ENCODE assay signal across 1 cellular context in the genomic region with DNA sequence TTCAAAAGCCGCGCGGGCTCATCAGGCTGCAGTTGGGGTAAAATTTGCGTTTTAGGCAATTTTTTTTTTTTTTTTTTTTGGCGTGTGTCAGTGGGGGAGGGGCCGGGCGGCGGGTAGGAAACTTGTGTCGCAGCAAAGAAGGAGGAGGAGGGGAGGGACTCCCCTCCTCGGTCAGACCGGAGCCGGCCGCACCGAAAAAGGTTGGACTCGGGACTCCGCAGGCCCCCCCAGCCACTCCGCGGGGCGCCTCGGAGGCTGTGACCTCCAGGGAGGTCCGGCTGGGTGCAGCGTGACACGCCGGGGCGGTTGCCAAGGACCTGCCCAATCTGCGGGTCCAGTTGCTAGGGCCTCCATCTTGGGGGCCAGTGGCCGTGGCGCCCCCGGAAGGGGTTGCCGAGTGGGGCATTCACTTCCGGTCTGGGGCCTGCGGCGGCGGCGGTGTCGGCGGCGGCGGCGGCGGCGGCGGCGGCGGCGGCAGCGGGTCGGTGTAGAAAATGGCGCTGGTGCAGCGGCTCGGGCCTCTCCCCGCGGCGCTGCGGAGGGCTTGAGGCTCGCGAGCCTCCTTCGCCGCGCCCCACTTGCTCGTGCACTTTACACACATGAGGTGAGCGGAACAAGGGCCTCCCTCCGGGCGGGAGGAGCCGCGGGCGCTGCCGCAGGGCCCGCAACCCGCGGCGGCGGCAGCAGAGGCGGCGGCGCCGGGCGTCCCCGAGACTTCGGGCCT.
A peak's percentile ranks its signal among the peaks of the same experiment; 100 is the strongest.
TF ChIP-seq lines count a peak whose summit lies in the region.

TSS of gene TNRC6A (plus strand) at position 409 of the 724 bp plus-strand sequence. CDS start at position 600, 191 bp downstream.

TF ChIP-seq in GM12878, 131 proteins besides CTCF, POLR2A, EP300 and RAD21 (continued from another document and continues in another):
- TF ChIP-seq CEBPZ (IDR thresholded peaks at IDR 0.05; ENCODE audit: low read depth, low read length) (no peak), WRNIP1 (IDR thresholded peaks at IDR 0.05; ENCODE audit: borderline replicate concordance, low read depth, low read length) (no peak), SIN3A (IDR thresholded peaks at IDR 0.05; ENCODE audit: low read depth, low read length) (peak; percentile 83; the same call in 1 of the 2 replicates), RFX5 (IDR thresholded peaks at IDR 0.05; ENCODE audit: low read depth, low read length) (no peak), MYC (IDR thresholded peaks at IDR 0.05; ENCODE audit: insufficient read depth, insufficient read length, insufficient replicate concordance, low read length, severe bottlenecking) (no peak), CHD2 (IDR thresholded peaks at IDR 0.05; ENCODE audit: borderline replicate concordance, low read depth, low read length) (peak; percentile 55; the same call in 1 of the 2 replicates), IKZF2 (IDR thresholded peaks at IDR 0.05) (peak in 1 of 2 experiments; percentile 39; a peak in 1 of 4 replicates), SMAD5 (IDR thresholded peaks at IDR 0.05; ENCODE audit: low read depth) (no peak), KAT2A (conservative IDR thresholded peaks at IDR 0.05; ENCODE audit: control insufficient read depth, low read depth, low read length) (no peak), SUPT20H (IDR thresholded peaks at IDR 0.05; ENCODE audit: borderline replicate concordance, control insufficient read depth, low read depth, low read length) (no peak), BCLAF1 (IDR thresholded peaks at IDR 0.05) (no peak), SKIL (IDR thresholded peaks at IDR 0.05; ENCODE audit: low read depth, poor library complexity, severe bottlenecking) (no peak), JUND (IDR thresholded peaks at IDR 0.05; ENCODE audit: low read depth, low read length) (no peak), FOXK2 (IDR thresholded peaks at IDR 0.05) (no peak), BCL3 (IDR thresholded peaks at IDR 0.05; ENCODE audit: borderline replicate concordance, insufficient read depth, low read depth, low read length, poor library complexity, severe bottlenecking) (no peak), BMI1 (IDR thresholded peaks at IDR 0.05; ENCODE audit: borderline replicate concordance) (peak; percentile 72; the same call in 1 of the 2 replicates)
- TF ChIP-seq, protein P1, sequence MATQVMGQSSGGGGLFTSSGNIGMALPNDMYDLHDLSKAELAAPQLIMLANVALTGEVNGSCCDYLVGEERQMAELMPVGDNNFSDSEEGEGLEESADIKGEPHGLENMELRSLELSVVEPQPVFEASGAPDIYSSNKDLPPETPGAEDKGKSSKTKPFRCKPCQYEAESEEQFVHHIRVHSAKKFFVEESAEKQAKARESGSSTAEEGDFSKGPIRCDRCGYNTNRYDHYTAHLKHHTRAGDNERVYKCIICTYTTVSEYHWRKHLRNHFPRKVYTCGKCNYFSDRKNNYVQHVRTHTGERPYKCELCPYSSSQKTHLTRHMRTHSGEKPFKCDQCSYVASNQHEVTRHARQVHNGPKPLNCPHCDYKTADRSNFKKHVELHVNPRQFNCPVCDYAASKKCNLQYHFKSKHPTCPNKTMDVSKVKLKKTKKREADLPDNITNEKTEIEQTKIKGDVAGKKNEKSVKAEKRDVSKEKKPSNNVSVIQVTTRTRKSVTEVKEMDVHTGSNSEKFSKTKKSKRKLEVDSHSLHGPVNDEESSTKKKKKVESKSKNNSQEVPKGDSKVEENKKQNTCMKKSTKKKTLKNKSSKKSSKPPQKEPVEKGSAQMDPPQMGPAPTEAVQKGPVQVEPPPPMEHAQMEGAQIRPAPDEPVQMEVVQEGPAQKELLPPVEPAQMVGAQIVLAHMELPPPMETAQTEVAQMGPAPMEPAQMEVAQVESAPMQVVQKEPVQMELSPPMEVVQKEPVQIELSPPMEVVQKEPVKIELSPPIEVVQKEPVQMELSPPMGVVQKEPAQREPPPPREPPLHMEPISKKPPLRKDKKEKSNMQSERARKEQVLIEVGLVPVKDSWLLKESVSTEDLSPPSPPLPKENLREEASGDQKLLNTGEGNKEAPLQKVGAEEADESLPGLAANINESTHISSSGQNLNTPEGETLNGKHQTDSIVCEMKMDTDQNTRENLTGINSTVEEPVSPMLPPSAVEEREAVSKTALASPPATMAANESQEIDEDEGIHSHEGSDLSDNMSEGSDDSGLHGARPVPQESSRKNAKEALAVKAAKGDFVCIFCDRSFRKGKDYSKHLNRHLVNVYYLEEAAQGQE (IDR thresholded peaks at IDR 0.05; ENCODE audit: low read depth, low read length), result no peak
- TF ChIP-seq, protein P2, sequence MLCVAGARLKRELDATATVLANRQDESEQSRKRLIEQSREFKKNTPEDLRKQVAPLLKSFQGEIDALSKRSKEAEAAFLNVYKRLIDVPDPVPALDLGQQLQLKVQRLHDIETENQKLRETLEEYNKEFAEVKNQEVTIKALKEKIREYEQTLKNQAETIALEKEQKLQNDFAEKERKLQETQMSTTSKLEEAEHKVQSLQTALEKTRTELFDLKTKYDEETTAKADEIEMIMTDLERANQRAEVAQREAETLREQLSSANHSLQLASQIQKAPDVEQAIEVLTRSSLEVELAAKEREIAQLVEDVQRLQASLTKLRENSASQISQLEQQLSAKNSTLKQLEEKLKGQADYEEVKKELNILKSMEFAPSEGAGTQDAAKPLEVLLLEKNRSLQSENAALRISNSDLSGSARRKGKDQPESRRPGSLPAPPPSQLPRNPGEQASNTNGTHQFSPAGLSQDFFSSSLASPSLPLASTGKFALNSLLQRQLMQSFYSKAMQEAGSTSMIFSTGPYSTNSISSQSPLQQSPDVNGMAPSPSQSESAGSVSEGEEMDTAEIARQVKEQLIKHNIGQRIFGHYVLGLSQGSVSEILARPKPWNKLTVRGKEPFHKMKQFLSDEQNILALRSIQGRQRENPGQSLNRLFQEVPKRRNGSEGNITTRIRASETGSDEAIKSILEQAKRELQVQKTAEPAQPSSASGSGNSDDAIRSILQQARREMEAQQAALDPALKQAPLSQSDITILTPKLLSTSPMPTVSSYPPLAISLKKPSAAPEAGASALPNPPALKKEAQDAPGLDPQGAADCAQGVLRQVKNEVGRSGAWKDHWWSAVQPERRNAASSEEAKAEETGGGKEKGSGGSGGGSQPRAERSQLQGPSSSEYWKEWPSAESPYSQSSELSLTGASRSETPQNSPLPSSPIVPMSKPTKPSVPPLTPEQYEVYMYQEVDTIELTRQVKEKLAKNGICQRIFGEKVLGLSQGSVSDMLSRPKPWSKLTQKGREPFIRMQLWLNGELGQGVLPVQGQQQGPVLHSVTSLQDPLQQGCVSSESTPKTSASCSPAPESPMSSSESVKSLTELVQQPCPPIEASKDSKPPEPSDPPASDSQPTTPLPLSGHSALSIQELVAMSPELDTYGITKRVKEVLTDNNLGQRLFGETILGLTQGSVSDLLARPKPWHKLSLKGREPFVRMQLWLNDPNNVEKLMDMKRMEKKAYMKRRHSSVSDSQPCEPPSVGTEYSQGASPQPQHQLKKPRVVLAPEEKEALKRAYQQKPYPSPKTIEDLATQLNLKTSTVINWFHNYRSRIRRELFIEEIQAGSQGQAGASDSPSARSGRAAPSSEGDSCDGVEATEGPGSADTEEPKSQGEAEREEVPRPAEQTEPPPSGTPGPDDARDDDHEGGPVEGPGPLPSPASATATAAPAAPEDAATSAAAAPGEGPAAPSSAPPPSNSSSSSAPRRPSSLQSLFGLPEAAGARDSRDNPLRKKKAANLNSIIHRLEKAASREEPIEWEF (IDR thresholded peaks at IDR 0.05; ENCODE audit: insufficient replicate concordance, low read depth, low read length), result no peak
- TF ChIP-seq, protein P3, sequence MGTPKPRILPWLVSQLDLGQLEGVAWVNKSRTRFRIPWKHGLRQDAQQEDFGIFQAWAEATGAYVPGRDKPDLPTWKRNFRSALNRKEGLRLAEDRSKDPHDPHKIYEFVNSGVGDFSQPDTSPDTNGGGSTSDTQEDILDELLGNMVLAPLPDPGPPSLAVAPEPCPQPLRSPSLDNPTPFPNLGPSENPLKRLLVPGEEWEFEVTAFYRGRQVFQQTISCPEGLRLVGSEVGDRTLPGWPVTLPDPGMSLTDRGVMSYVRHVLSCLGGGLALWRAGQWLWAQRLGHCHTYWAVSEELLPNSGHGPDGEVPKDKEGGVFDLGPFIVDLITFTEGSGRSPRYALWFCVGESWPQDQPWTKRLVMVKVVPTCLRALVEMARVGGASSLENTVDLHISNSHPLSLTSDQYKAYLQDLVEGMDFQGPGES (IDR thresholded peaks at IDR 0.05), result no peak
- TF ChIP-seq, protein P4, sequence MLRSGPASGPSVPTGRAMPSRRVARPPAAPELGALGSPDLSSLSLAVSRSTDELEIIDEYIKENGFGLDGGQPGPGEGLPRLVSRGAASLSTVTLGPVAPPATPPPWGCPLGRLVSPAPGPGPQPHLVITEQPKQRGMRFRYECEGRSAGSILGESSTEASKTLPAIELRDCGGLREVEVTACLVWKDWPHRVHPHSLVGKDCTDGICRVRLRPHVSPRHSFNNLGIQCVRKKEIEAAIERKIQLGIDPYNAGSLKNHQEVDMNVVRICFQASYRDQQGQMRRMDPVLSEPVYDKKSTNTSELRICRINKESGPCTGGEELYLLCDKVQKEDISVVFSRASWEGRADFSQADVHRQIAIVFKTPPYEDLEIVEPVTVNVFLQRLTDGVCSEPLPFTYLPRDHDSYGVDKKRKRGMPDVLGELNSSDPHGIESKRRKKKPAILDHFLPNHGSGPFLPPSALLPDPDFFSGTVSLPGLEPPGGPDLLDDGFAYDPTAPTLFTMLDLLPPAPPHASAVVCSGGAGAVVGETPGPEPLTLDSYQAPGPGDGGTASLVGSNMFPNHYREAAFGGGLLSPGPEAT (IDR thresholded peaks at IDR 0.05; ENCODE audit: low read depth), result peak; percentile 46; the same call in 1 of the 2 replicates
- TF ChIP-seq, protein P5, sequence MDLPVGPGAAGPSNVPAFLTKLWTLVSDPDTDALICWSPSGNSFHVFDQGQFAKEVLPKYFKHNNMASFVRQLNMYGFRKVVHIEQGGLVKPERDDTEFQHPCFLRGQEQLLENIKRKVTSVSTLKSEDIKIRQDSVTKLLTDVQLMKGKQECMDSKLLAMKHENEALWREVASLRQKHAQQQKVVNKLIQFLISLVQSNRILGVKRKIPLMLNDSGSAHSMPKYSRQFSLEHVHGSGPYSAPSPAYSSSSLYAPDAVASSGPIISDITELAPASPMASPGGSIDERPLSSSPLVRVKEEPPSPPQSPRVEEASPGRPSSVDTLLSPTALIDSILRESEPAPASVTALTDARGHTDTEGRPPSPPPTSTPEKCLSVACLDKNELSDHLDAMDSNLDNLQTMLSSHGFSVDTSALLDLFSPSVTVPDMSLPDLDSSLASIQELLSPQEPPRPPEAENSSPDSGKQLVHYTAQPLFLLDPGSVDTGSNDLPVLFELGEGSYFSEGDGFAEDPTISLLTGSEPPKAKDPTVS (IDR thresholded peaks at IDR 0.05; ENCODE audit: low read depth, low read length), result no peak
